Comparison of ENCODE assay signal across 20 cellular contexts in genomic region chr12:80031229-80031628, GRCh38.
"Had no signal": no experiment of that assay in that cellular context is flagged by ENCODE, and none has a peak within 500 bp of the region (broad histone marks: within the 10 kb centered on the region; RNA-seq: fewer than 3 reads in every experiment).

No MANE protein-coding gene starts in this region.

- DNase-seq: activated B cell treated with CpG ODN at 0.5 μM for 24 hours; activated CD4-positive, alpha-beta T cell treated with anti-CD3 and anti-CD28 coated beads for 48 hours; activated CD8-positive, alpha-beta memory T cell treated with anti-CD3 and anti-CD28 coated beads, Interleukin-2, amount 50 U/mL, for 48 hours; activated CD8-positive, alpha-beta T cell treated with anti-CD3 and anti-CD28 coated beads, Interleukin-2, amount 10 ng/mL, durations not matched to agents 7 days and 5 days; activated naive CD8-positive, alpha-beta T cell treated with anti-CD3 and anti-CD28 coated beads, Interleukin-2, amount 10 ng/mL, durations not matched to agents 7 days and 5 days; brain microvascular endothelial cell; dermis blood vessel endothelial cell; effector memory CD8-positive, alpha-beta T cell; gastrocnemius medialis; left cardiac atrium; lower lobe of right lung; pancreas; stimulated activated CD4-positive, alpha-beta T cell treated with anti-CD3 and anti-CD28 coated beads, Interleukin-2, amount 100 ng/mL, for 48 hours; stimulated activated naive B cell treated with anti-CD40 and anti-IgM and Interleukin-4, amounts not matched to agents 10 μg/mL and 1 μg/mL and 100 μg/mL, for 72 hours; substantia nigra; T-helper 2 cell had no signal

- H3K9me3 ChIP-seq: gastrocnemius medialis, lower lobe of right lung, pancreas had no signal

- H3K27ac ChIP-seq: brain microvascular endothelial cell, gastrocnemius medialis, lower lobe of right lung, neural progenitor cell, pancreas had no signal

- ATAC-seq: activated CD8-positive, alpha-beta T cell treated with anti-CD3 and anti-CD28 coated beads, Interleukin-2, amount 10 ng/mL, durations not matched to agents 7 days and 5 days; effector memory CD8-positive, alpha-beta T cell; gastrocnemius medialis; left cardiac atrium; lower lobe of right lung; pancreas; stimulated activated naive B cell treated with anti-CD40 and anti-IgM and Interleukin-4, amounts not matched to agents 10 μg/mL and 1 μg/mL and 100 μg/mL, for 72 hours had no signal

- H3K4me3 Mint-ChIP-seq: activated B cell treated with CpG ODN at 0.5 μM for 24 hours; activated CD8-positive, alpha-beta T cell treated with anti-CD3 and anti-CD28 coated beads, Interleukin-2, amount 10 ng/mL, durations not matched to agents 7 days and 5 days; activated naive CD8-positive, alpha-beta T cell treated with anti-CD3 and anti-CD28 coated beads, Interleukin-2, amount 10 ng/mL, durations not matched to agents 7 days and 5 days; activated T-helper 1 cell treated with anti-CD3 and anti-CD28 coated beads, Interleukin-12 subunit alpha, Interleukin-12 subunit beta, Interleukin-2, Interleukin-4 antibody, amounts not matched to agents 30 ng/mL and 10 ng/mL and 1 ng/mL, durations not matched to agents 14 hours and 24 hours and 36 hours; effector memory CD8-positive, alpha-beta T cell; mesothelial cell of epicardium; neural progenitor cell; stimulated activated naive B cell treated with anti-CD40 and anti-IgM and Interleukin-4, amounts not matched to agents 10 μg/mL and 1 μg/mL and 100 μg/mL, for 72 hours; type B pancreatic cell had no signal

- H3K4me1 ChIP-seq: lower lobe of right lung, pancreas had no signal

- FAIRE-seq: pancreas had no signal

- H3K4me1 Mint-ChIP-seq: activated B cell treated with CpG ODN at 0.5 μM for 24 hours; activated naive CD8-positive, alpha-beta T cell treated with anti-CD3 and anti-CD28 coated beads, Interleukin-2, amount 10 ng/mL, durations not matched to agents 7 days and 5 days; stimulated activated naive B cell treated with anti-CD40 and anti-IgM and Interleukin-4, amounts not matched to agents 10 μg/mL and 1 μg/mL and 100 μg/mL, for 72 hours had no signal

- H3K27me3 ChIP-seq: brain microvascular endothelial cell, gastrocnemius medialis, pancreas had no signal

- H3K27ac Mint-ChIP-seq: activated B cell treated with CpG ODN at 0.5 μM for 24 hours; activated CD8-positive, alpha-beta T cell treated with anti-CD3 and anti-CD28 coated beads, Interleukin-2, amount 10 ng/mL, durations not matched to agents 7 days and 5 days; activated naive CD8-positive, alpha-beta T cell treated with anti-CD3 and anti-CD28 coated beads, Interleukin-2, amount 10 ng/mL, durations not matched to agents 7 days and 5 days; activated T-helper 1 cell treated with anti-CD3 and anti-CD28 coated beads, Interleukin-12 subunit alpha, Interleukin-12 subunit beta, Interleukin-2, Interleukin-4 antibody, amounts not matched to agents 30 ng/mL and 10 ng/mL and 1 ng/mL, durations not matched to agents 14 hours and 24 hours and 36 hours; effector memory CD8-positive, alpha-beta T cell; mesothelial cell of epicardium; neural progenitor cell; stimulated activated naive B cell treated with anti-CD40 and anti-IgM and Interleukin-4, amounts not matched to agents 10 μg/mL and 1 μg/mL and 100 μg/mL, for 72 hours; type B pancreatic cell had no signal

- H3K4me3 ChIP-seq: gastrocnemius medialis, lower lobe of right lung, neural progenitor cell, pancreas had no signal

- H3K36me3 ChIP-seq: brain microvascular endothelial cell, gastrocnemius medialis, lower lobe of right lung, neural progenitor cell, pancreas had no signal

- H3K27me3 Mint-ChIP-seq: activated naive CD8-positive, alpha-beta T cell treated with anti-CD3 and anti-CD28 coated beads, Interleukin-2, amount 10 ng/mL, durations not matched to agents 7 days and 5 days had no signal

- H3K36me3 Mint-ChIP-seq: activated naive CD8-positive, alpha-beta T cell treated with anti-CD3 and anti-CD28 coated beads, Interleukin-2, amount 10 ng/mL, durations not matched to agents 7 days and 5 days; neural progenitor cell; stimulated activated naive B cell treated with anti-CD40 and anti-IgM and Interleukin-4, amounts not matched to agents 10 μg/mL and 1 μg/mL and 100 μg/mL, for 72 hours; type B pancreatic cell had no signal

- H3K9me3 Mint-ChIP-seq: activated B cell treated with CpG ODN at 0.5 μM for 24 hours; activated naive CD8-positive, alpha-beta T cell treated with anti-CD3 and anti-CD28 coated beads, Interleukin-2, amount 10 ng/mL, durations not matched to agents 7 days and 5 days; activated T-helper 1 cell treated with anti-CD3 and anti-CD28 coated beads, Interleukin-12 subunit alpha, Interleukin-12 subunit beta, Interleukin-2, Interleukin-4 antibody, amounts not matched to agents 30 ng/mL and 10 ng/mL and 1 ng/mL, durations not matched to agents 14 hours and 24 hours and 36 hours; effector memory CD8-positive, alpha-beta T cell; neural progenitor cell; type B pancreatic cell had no signal

- H3K9ac ChIP-seq: neural progenitor cell had no signal
